ENCODE assay signal across 13 cellular contexts in genomic region chr7:150363872-150364271, GRCh38. TPM values are rescaled to one million over a fixed set of nuclear protein-coding genes. Genes with fewer than 3 reads are reported as not detected.
DNase-seq lines count a peak whose midpoint lies in the region; ATAC-seq and TF ChIP-seq lines count a peak whose summit lies in the region.
"Had no signal": no experiment of that assay in that cellular context is flagged by ENCODE, and none has a peak within 500 bp of the region (broad histone marks: within the 10 kb centered on the region; RNA-seq: fewer than 3 reads in every experiment).

No MANE protein-coding gene starts in this region.

- peak; percentile 53 for DNase-seq in GM06990 (ENCODE audit: extremely low read depth, insufficient read length)
- DNase-seq in Panc1 (ENCODE audit: low read depth, low spot score) = no peak
- no peak for DNase-seq in neural crest cell (ENCODE audit: low read depth, low spot score)
- no peak for DNase-seq in cerebellum (ENCODE audit: low spot score)
- DNase-seq in NCI-H1930 (lab: John Stamatoyannopoulos, UW) = no peak
- no peak for DNase-seq in NCI-H1694 treated with DMSO at 0.1 percent for 48 hours (lab: John Stamatoyannopoulos, UW)
- no peak for DNase-seq in dorsolateral prefrontal cortex
- DNase-seq: activated CD4-positive, CD25-positive, alpha-beta regulatory T cell; activated gamma-delta T cell; Calu3; glutamatergic neuron had no signal

- peak overlapping the region; percentile 13; the same call in 1 of the 2 replicates for H3K27ac ChIP-seq in Panc1 (ENCODE audit: low read length)
- H3K27ac ChIP-seq in dorsolateral prefrontal cortex = peak overlapping the region in 2 of 59 donors; percentile 10 to 40

- H3K4me3 Mint-ChIP-seq in neural crest cell = peak overlapping the region; percentile 45

- H3K36me3 ChIP-seq in GM06990 (ENCODE audit: control insufficient read depth, insufficient read depth, low read length) (no peaks in the 10 kb centered on the region), Panc1 (ENCODE audit: control insufficient read depth, insufficient read depth, low read length) (no peaks in the 10 kb centered on the region)

- H3K27me3 ChIP-seq in GM06990 (replicated peaks; ENCODE audit: control insufficient read depth, insufficient read depth, low read length) = no peaks in the 10 kb centered on the region
- no peaks in the 10 kb centered on the region for H3K27me3 ChIP-seq in Panc1 (ENCODE audit: control insufficient read depth, insufficient read depth, low read length)
- H3K27me3 ChIP-seq in dorsolateral prefrontal cortex = no peaks in the 10 kb centered on the region

- H3K27ac Mint-ChIP-seq in neural crest cell (ENCODE audit: unreplicated experiment) = no peak overlapping the region

- H3K9me3 ChIP-seq in Panc1 (ENCODE audit: control insufficient read depth, insufficient read depth, low read depth, low read length) = no peaks in the 10 kb centered on the region

- BruUV-seq in Panc1 (replicated peaks; lab: Mats Ljungman, UMichigan) = no TSS peak

- peaks cover 33% of the 10 kb centered on the region for H3K4me1 Mint-ChIP-seq in neural crest cell

- in situ Hi-C loops in Panc1 (cut with HindIII; ENCODE audit: low pct_unique_long_range_greater_than_20kb, low sequenced_read_pairs) = no loop called here

- TF ChIP-seq CTCF in GM06990 (IDR thresholded peaks at IDR 0.05; ENCODE audit: insufficient read depth, low read length, poor library complexity, severe bottlenecking) (no peak), Panc1 (IDR thresholded peaks at IDR 0.05) (no peak), neural crest cell (conservative IDR thresholded peaks at IDR 0.05) (no peak), dorsolateral prefrontal cortex (IDR thresholded peaks at IDR 0.05 in 54 of 56, conservative IDR thresholded peaks at IDR 0.05 in 2 of 56; ENCODE audit: low read depth in 1 of 56, partially characterized antibody in 56 of 56) (no peak)

- peaks cover under 1% of the 10 kb centered on the region for H3K27me3 Mint-ChIP-seq in neural crest cell (ENCODE audit: low read depth)

- CTCF ChIA-PET in Panc1 (lab: Charles Lee) = no interaction called here

- H3K36me3 Mint-ChIP-seq in neural crest cell (ENCODE audit: low read depth) = peaks cover under 1% of the 10 kb centered on the region

- no peak overlapping the region for H3K4me3 ChIP-seq in GM06990 (replicated peaks; ENCODE audit: low read depth, low read length)
- H3K4me3 ChIP-seq in Panc1 (ENCODE audit: low read depth in 2 of 2, low read length in 2 of 2) = no peak overlapping the region
- H3K4me3 ChIP-seq in dorsolateral prefrontal cortex = no peak overlapping the region

- no peaks in the 10 kb centered on the region for H3K9me3 Mint-ChIP-seq in neural crest cell

- intact Hi-C loops in Panc1 (cut with micrococcal nuclease; ENCODE audit: unreplicated experiment) = no loop called here
- intact Hi-C loops in dorsolateral prefrontal cortex (cut with DNase I) = no loop called here

- peaks cover 22% of the 10 kb centered on the region for H3K4me1 ChIP-seq in Panc1 (ENCODE audit: control insufficient read depth, insufficient read depth, low read length)

- ATAC-seq in HG02973 (IDR thresholded peaks at IDR 0.05; ENCODE audit: unreplicated experiment) (peak; percentile 32), Panc1 (no peak)
- ATAC-seq: sciatic nerve had no signal

- POLR2A ChIA-PET in Panc1 (lab: Charles Lee) = no interaction called here

RNA-seq across cellular contexts. Expression of gene REPIN1, which starts 4.8 kb away (rescaled TPM):
- 209 TPM for total RNA-seq in Panc1 (2021; ENCODE audit: unreplicated experiment)
- 158 TPM for polyA plus RNA-seq in Panc1 (2012; ENCODE audit: insufficient read length)
- 212 and 224 TPM in 2 replicates for total RNA-seq in neural crest cell
- 41.2 TPM for total RNA-seq in cerebellum
- total RNA-seq in dorsolateral prefrontal cortex = 100 to 1,000 TPM in 95 of 120 experiments, 10 to 100 TPM in 25; 82.2 to 205 (median 110) TPM

RNA-seq across cellular contexts. Expression of gene ZNF775, which starts 15.3 kb away (rescaled TPM):
- total RNA-seq in Panc1 (2021; ENCODE audit: unreplicated experiment) (14.7 TPM), neural crest cell (13.3 and 16.5 TPM in 2 replicates), cerebellum (8.2 TPM), dorsolateral prefrontal cortex (10 to 100 TPM in 91 of 120 experiments, 1 to 10 TPM in 29; 6.0 to 19.8 (median 12.1) TPM)
- 14.8 TPM for polyA plus RNA-seq in Panc1 (2012; ENCODE audit: insufficient read length)

RNA-seq across cellular contexts. Expression of gene RARRES2, which starts 22.4 kb away (rescaled TPM):
- total RNA-seq in Panc1 (2021; ENCODE audit: unreplicated experiment) (1.1 TPM), neural crest cell (24.4 and 26.3 TPM in 2 replicates), cerebellum (4.1 TPM), dorsolateral prefrontal cortex (10 to 100 TPM; 13.5 to 63.7 (median 23.5) TPM)
- polyA plus RNA-seq in Panc1 (2012; ENCODE audit: insufficient read length) = not detected

RNA-seq across cellular contexts. Expression of gene ACTR3C, which starts 40.5 kb away (rescaled TPM):
- 6.5 TPM for total RNA-seq in Panc1 (2021; ENCODE audit: unreplicated experiment)
- polyA plus RNA-seq in Panc1 (2012; ENCODE audit: insufficient read length) = 2.8 TPM
- total RNA-seq in neural crest cell = 0.49 and 0.61 TPM in 2 replicates
- total RNA-seq in cerebellum = 8.3 TPM
- total RNA-seq in dorsolateral prefrontal cortex = 10 to 100 TPM in 55 of 120 experiments, 1 to 10 TPM in 65; 1.9 to 30.5 (median 9.7) TPM

RNA-seq across cellular contexts. Expression of gene LRRC61, which starts 40.7 kb away (rescaled TPM):
- total RNA-seq in Panc1 (2021; ENCODE audit: unreplicated experiment) (13.8 TPM), neural crest cell (23.2 and 26.3 TPM in 2 replicates), cerebellum (8.2 TPM), dorsolateral prefrontal cortex (10 to 100 TPM in 24 of 120 experiments, 1 to 10 TPM in 96; 2.9 to 15.0 (median 7.7) TPM)
- 24.0 TPM for polyA plus RNA-seq in Panc1 (2012; ENCODE audit: insufficient read length)
